22 cellular contexts compared by ENCODE assay signal in genomic region chr4:154364012-154364863, GRCh38.
DNase-seq lines count a peak whose midpoint lies in the region; ATAC-seq, FAIRE-seq and TF ChIP-seq lines count a peak whose summit lies in the region.
"Had no signal": no experiment of that assay in that cellular context is flagged by ENCODE, and none has a peak within 500 bp of the region (broad histone marks: within the 10 kb centered on the region; RNA-seq: fewer than 3 reads in every experiment).

No MANE protein-coding gene starts in this region.

- H3K4me3 ChIP-seq in esophagus muscularis mucosa (no peak overlapping the region), transverse colon (no peak overlapping the region), kidney (ENCODE audit: low read length in 2 of 2) (no peak overlapping the region)
- H3K4me3 ChIP-seq: A549, heart right ventricle had no signal

- no peaks in the 10 kb centered on the region for H3K36me3 Mint-ChIP-seq in naive thymus-derived CD8-positive, alpha-beta T cell
- H3K36me3 Mint-ChIP-seq: activated naive CD8-positive, alpha-beta T cell treated with anti-CD3 and anti-CD28 coated beads, Interleukin-2, amount 10 ng/mL, durations not matched to agents 7 days and 5 days; brain had no signal

- H3K9me3 Mint-ChIP-seq in naive thymus-derived CD8-positive, alpha-beta T cell, result no peaks in the 10 kb centered on the region
- H3K9me3 Mint-ChIP-seq: activated naive CD8-positive, alpha-beta T cell treated with anti-CD3 and anti-CD28 coated beads, Interleukin-2, amount 10 ng/mL, durations not matched to agents 7 days and 5 days; activated T-helper 17 cell treated with anti-CD3 and anti-CD28 coated beads, Interleukin-2, amount 50 U/mL, for 72 hours; brain had no signal

- 26% methylated on average over 8 of the region's 8 CpGs for WGBS in esophagus muscularis mucosa
- 64 to 66% methylated on average over 5 to 8 of the region's 8 CpGs for WGBS in transverse colon (ENCODE audit: low coverage in 1 of 2), 2 donors

- TF ChIP-seq CTCF in esophagus muscularis mucosa (IDR thresholded peaks at IDR 0.05) (no peak), transverse colon (IDR thresholded peaks at IDR 0.05) (no peak), kidney (IDR thresholded peaks at IDR 0.05; ENCODE audit: borderline replicate concordance, extremely low read depth, insufficient read depth) (no peak)

- FAIRE-seq in kidney (lab: Jason Lieb, UNC), result no peak
- FAIRE-seq: A549 had no signal

- no peak for DNase-seq in left ventricle myocardium superior
- no peak for DNase-seq in cardiac septum (ENCODE audit: low spot score)
- no peak for DNase-seq in esophagus muscularis mucosa (ENCODE audit: extremely low spot score)
- DNase-seq in pons (ENCODE audit: low spot score), result peak; percentile 11
- no peak for DNase-seq in transverse colon
- DNase-seq in kidney, result no peak
- no peak for DNase-seq in naive thymus-derived CD8-positive, alpha-beta T cell
- DNase-seq in activated T-cell treated with anti-CD3 and anti-CD28 coated beads, Interleukin-2, amount 50 U/mL, for 1 hour, result no peak
- DNase-seq: activated CD4-positive, alpha-beta T cell treated with anti-CD3 and anti-CD28 coated beads for 48 hours; activated naive CD8-positive, alpha-beta T cell treated with anti-CD3 and anti-CD28 coated beads, Interleukin-2, amount 10 ng/mL, durations not matched to agents 7 days and 5 days; GOT3; heart right ventricle; NCI-H1105 treated with DMSO at 0.1 percent for 48 hours; NCI-H2029 treated with DMSO at 0.1 percent for 48 hours; NCI-H345; SHP77 treated with DMSO at 0.1 percent for 48 hours; stimulated activated CD4-positive, alpha-beta T cell treated with anti-CD3 and anti-CD28 coated beads, Interleukin-4, amount 100 ng/mL, for 24 hours; stimulated activated naive CD8-positive, alpha-beta T cell treated with anti-CD3 and anti-CD28 coated beads, Interleukin-15, Interleukin-2, amounts not matched to agents 100 U/mL and 50 U/mL, for 24 hours; T-helper 1 cell had no signal

- H3K4me3 Mint-ChIP-seq in naive thymus-derived CD8-positive, alpha-beta T cell, result no peak overlapping the region
- H3K4me3 Mint-ChIP-seq: activated naive CD8-positive, alpha-beta T cell treated with anti-CD3 and anti-CD28 coated beads, Interleukin-2, amount 10 ng/mL, durations not matched to agents 7 days and 5 days; activated T-helper 17 cell treated with anti-CD3 and anti-CD28 coated beads, Interleukin-2, amount 50 U/mL, for 72 hours; brain had no signal

- H3K27ac ChIP-seq in esophagus muscularis mucosa (replicated peaks in 1 of 4) (peak overlapping the region; percentile 29 to 75 (median 43)), transverse colon (peak overlapping the region in 3 of 4 donors; percentile 3 to 65 (median 41)), kidney (ENCODE audit: low read depth in 2 of 2, low read length in 2 of 2) (no peak overlapping the region)
- H3K27ac ChIP-seq: A549, heart right ventricle had no signal

- peaks cover 0 to 17% (median 3%) of the 10 kb centered on the region in 5 donors for H3K27me3 Mint-ChIP-seq in naive thymus-derived CD8-positive, alpha-beta T cell
- H3K27me3 Mint-ChIP-seq: brain had no signal

- H3K4me1 Mint-ChIP-seq in naive thymus-derived CD8-positive, alpha-beta T cell, result peaks cover 5 to 38% (median 13%) of the 10 kb centered on the region in 4 donors
- H3K4me1 Mint-ChIP-seq: activated T-helper 17 cell treated with anti-CD3 and anti-CD28 coated beads, Interleukin-2, amount 50 U/mL, for 72 hours had no signal

- H3K9me3 ChIP-seq in esophagus muscularis mucosa, result no peaks in the 10 kb centered on the region
- H3K9me3 ChIP-seq in transverse colon, result no peaks in the 10 kb centered on the region
- no peaks in the 10 kb centered on the region for H3K9me3 ChIP-seq in kidney (ENCODE audit: control insufficient read depth in 1 of 2, low read length in 2 of 2)
- H3K9me3 ChIP-seq: A549, heart right ventricle had no signal

- H3K9ac ChIP-seq in kidney (ENCODE audit: low read length in 2 of 2), result no peak overlapping the region

- in situ Hi-C loops in transverse colon (cut with MboI; ENCODE audit: low pct_ligation_motif_present in 1 of 4, low pct_unique_long_range_greater_than_20kb in 1 of 4, low sequenced_read_pairs in 3 of 4), result no loop called here

- H3K27me3 ChIP-seq in esophagus muscularis mucosa (no peaks in the 10 kb centered on the region), transverse colon (no peaks in the 10 kb centered on the region)

- H3K27ac Mint-ChIP-seq in naive thymus-derived CD8-positive, alpha-beta T cell, result no peak overlapping the region
- H3K27ac Mint-ChIP-seq: activated naive CD8-positive, alpha-beta T cell treated with anti-CD3 and anti-CD28 coated beads, Interleukin-2, amount 10 ng/mL, durations not matched to agents 7 days and 5 days; activated T-helper 17 cell treated with anti-CD3 and anti-CD28 coated beads, Interleukin-2, amount 50 U/mL, for 72 hours had no signal

- intact Hi-C loops in left ventricle myocardium superior (cut with micrococcal nuclease), result no loop called here
- intact Hi-C loops in cardiac septum (cut with DNase I), result no loop called here
- intact Hi-C loops in esophagus muscularis mucosa (cut with DNase I), result no loop called here
- intact Hi-C loops in transverse colon (cut with DNase I; ENCODE audit: low total_unique reads), result no loop called here
- intact Hi-C loops in kidney (cut with DNase I), result no loop called here

- TF ChIP-seq POLR2A in esophagus muscularis mucosa (IDR thresholded peaks at IDR 0.05; ENCODE audit: low read depth), result no peak
- no peak for TF ChIP-seq POLR2A in transverse colon (IDR thresholded peaks at IDR 0.05)

- POLR2A ChIA-PET in naive thymus-derived CD8-positive, alpha-beta T cell (lab: Charles Lee), result no interaction called here

- H3K4me1 ChIP-seq in esophagus muscularis mucosa (peaks cover 0 to 32% (median 27%) of the 10 kb centered on the region in 4 donors), transverse colon (peaks cover 0 to 9% (median 0%) of the 10 kb centered on the region in 4 donors), kidney (ENCODE audit: control insufficient read depth in 1 of 2, insufficient read depth in 1 of 2, low read depth in 1 of 2, low read length in 2 of 2) (no peaks in the 10 kb centered on the region)
- H3K4me1 ChIP-seq: A549 had no signal

- ATAC-seq in left ventricle myocardium superior, result peak; percentile 27
- no peak for ATAC-seq in naive thymus-derived CD8-positive, alpha-beta T cell
- ATAC-seq: A549; activated T-helper 17 cell treated with anti-CD3 and anti-CD28 coated beads, Interleukin-2, amount 50 U/mL, for 72 hours; stimulated activated naive CD8-positive, alpha-beta T cell treated with anti-CD3 and anti-CD28 coated beads, Interleukin-15, Interleukin-2, amounts not matched to agents 100 U/mL and 50 U/mL, for 24 hours had no signal

- H3K36me3 ChIP-seq in esophagus muscularis mucosa (no peaks in the 10 kb centered on the region), transverse colon (no peaks in the 10 kb centered on the region), kidney (ENCODE audit: control insufficient read depth in 1 of 2, insufficient read depth in 2 of 2, low read length in 2 of 2) (no peaks in the 10 kb centered on the region)
- H3K36me3 ChIP-seq: heart right ventricle had no signal

- TF ChIP-seq EP300 in esophagus muscularis mucosa (IDR thresholded peaks at IDR 0.05) (no peak), transverse colon (IDR thresholded peaks at IDR 0.05; ENCODE audit: low read depth) (no peak)

Comparison
In these comparisons a context has a peak if more than half of its experiments do, and no peak if none do; other contexts are left out.
1. H3K27ac ChIP-seq: peak in esophagus muscularis mucosa (4 of 4) and transverse colon (3 of 4); none in kidney (0 of 2).